Comparison of ENCODE assay signal across 13 cellular contexts in the genomic region with DNA sequence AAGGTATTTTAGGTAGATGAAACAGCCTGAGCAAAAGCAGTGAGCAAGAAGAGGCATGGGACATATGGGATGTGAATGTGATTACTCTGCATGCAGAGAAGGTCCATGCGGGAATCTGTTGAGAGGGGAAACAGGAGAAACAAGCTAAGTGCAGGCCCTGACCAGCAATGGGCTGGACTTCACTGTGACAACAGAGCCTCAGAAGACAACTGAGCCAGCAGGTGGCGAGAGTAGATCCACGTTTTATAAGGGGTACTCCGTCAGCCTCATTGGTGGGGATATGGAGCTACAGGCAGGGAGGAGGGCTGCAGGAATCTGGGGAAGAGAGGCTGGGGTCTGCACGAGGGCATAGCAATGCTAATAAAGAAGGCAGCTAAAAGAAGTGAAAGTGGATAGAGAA.
DNase-seq lines count a peak whose midpoint lies in the region; TF ChIP-seq lines count a peak whose summit lies in the region.
"Had no signal": no experiment of that assay in that cellular context is flagged by ENCODE, and none has a peak within 500 bp of the region (broad histone marks: within the 10 kb centered on the region; RNA-seq: fewer than 3 reads in every experiment).

No MANE protein-coding gene starts in this region.

- no peaks in the 10 kb centered on the region for H3K4me1 ChIP-seq in colonic mucosa
- H3K4me1 ChIP-seq: right atrium auricular region had no signal

- no peaks in the 10 kb centered on the region for H3K36me3 ChIP-seq in WERI-Rb-1
- H3K36me3 ChIP-seq in kidney epithelial cell (ENCODE audit: control insufficient read depth, insufficient read depth, low read length): no peaks in the 10 kb centered on the region
- no peaks in the 10 kb centered on the region for H3K36me3 ChIP-seq in colonic mucosa
- H3K36me3 ChIP-seq: right atrium auricular region had no signal

- intact Hi-C loops in colonic mucosa (cut with DNase I): no loop called here

- H3K9me3 ChIP-seq in WERI-Rb-1 (ENCODE audit: severe bottlenecking) (no peaks in the 10 kb centered on the region), colonic mucosa (no peaks in the 10 kb centered on the region)
- H3K9me3 ChIP-seq: right atrium auricular region had no signal

- H3K27ac ChIP-seq in WERI-Rb-1: no peak overlapping the region
- H3K27ac ChIP-seq in colonic mucosa: no peak overlapping the region
- H3K27ac ChIP-seq: right atrium auricular region had no signal

- H3K27me3 ChIP-seq in WERI-Rb-1 (ENCODE audit: insufficient read depth, low read depth, severe bottlenecking) (no peaks in the 10 kb centered on the region), kidney epithelial cell (ENCODE audit: control insufficient read depth, insufficient read depth, low read length) (no peaks in the 10 kb centered on the region), colonic mucosa (no peaks in the 10 kb centered on the region)
- H3K27me3 ChIP-seq: right atrium auricular region had no signal

- DNase-seq in AG08395 (ENCODE audit: low spot score) (peak; percentile 2), HT1080 (ENCODE audit: low read depth) (peak; percentile 36), WERI-Rb-1 (peak; percentile 41), kidney epithelial cell (ENCODE audit: low read depth) (no peak), DMS114 treated with DMSO at 0.1 percent for 48 hours (lab: John Stamatoyannopoulos, UW; ENCODE audit: unreplicated experiment) (no peak), GOT3 (lab: John Stamatoyannopoulos, UW) (no peak), colonic mucosa (no peak), NCI-H524 treated with DMSO at 0.1 percent for 48 hours (lab: John Stamatoyannopoulos, UW) (no peak)
- DNase-seq: activated T-cell treated with anti-CD3 and anti-CD28 coated beads, Interleukin-2, amount 50 U/mL, for 4 hours; kidney glomerular epithelial cell; NCI-H2081; stimulated activated CD4-positive, alpha-beta T cell treated with anti-CD3 and anti-CD28 coated beads, Interleukin-2, amount 100 ng/mL, for 48 hours had no signal

- TF ChIP-seq CTCF in WERI-Rb-1 (IDR thresholded peaks at IDR 0.05; ENCODE audit: low read depth, low read length): peak; percentile 52
- TF ChIP-seq CTCF in kidney epithelial cell (IDR thresholded peaks at IDR 0.05; ENCODE audit: insufficient read depth, low read length, poor library complexity, severe bottlenecking): peak; percentile 35
- no peak for TF ChIP-seq CTCF in colonic mucosa (IDR thresholded peaks at IDR 0.05)

- no peak overlapping the region for H3K9ac ChIP-seq in colonic mucosa (ENCODE audit: low read depth in 2 of 2, low read length in 2 of 2)

- H3K4me3 ChIP-seq in WERI-Rb-1 (ENCODE audit: low read depth, low read length): no peak overlapping the region
- no peak overlapping the region for H3K4me3 ChIP-seq in kidney epithelial cell (ENCODE audit: low read depth, low read length)
- no peak overlapping the region for H3K4me3 ChIP-seq in colonic mucosa
- H3K4me3 ChIP-seq: right atrium auricular region had no signal

Comparison
In these comparisons a context has a peak if more than half of its experiments do, and no peak if none do; other contexts are left out.
1. DNase-seq: peak in AG08395 (single experiment), HT1080 (single experiment) and WERI-Rb-1 (single experiment); none in kidney epithelial cell (single experiment), DMS114 treated with DMSO at 0.1 percent for 48 hours (single experiment), GOT3 (single experiment), colonic mucosa (single experiment) and NCI-H524 treated with DMSO at 0.1 percent for 48 hours (single experiment).